ENCODE assay signal across 8 cellular contexts in genomic region chr17:74779948-74780400, GRCh38. TPM values are rescaled to one million over a fixed set of nuclear protein-coding genes. Genes with fewer than 3 reads are reported as not detected.
DNase-seq lines count a peak whose midpoint lies in the region; ATAC-seq, FAIRE-seq and TF ChIP-seq lines count a peak whose summit lies in the region.

No MANE protein-coding gene starts in this region.

- H3K4me2 ChIP-seq in HepG2 (ENCODE audit: low read depth, low read length), result no peak overlapping the region

- H3K27ac Mint-ChIP-seq in activated naive CD8-positive, alpha-beta T cell treated with anti-CD3 and anti-CD28 coated beads, Interleukin-2, amount 10 ng/mL, durations not matched to agents 7 days and 5 days, result peak overlapping the region; percentile 95
- H3K27ac Mint-ChIP-seq in type B pancreatic cell, result no peak overlapping the region

- no peaks in the 10 kb centered on the region for H4K20me1 ChIP-seq in HepG2 (ENCODE audit: insufficient read depth, low read length)

- BruUV-seq in HepG2 (replicated peaks; lab: Mats Ljungman, UMichigan), result no TSS peak

- H3K27me3 ChIP-seq in liver (ENCODE audit: control insufficient read depth in 4 of 4, insufficient read depth in 4 of 4, low read length in 3 of 4) (no peaks in the 10 kb centered on the region), HepG2 (ENCODE audit: control insufficient read depth in 1 of 2, insufficient read depth in 2 of 2, low read length in 2 of 2) (no peaks in the 10 kb centered on the region; a peak in 1 of 5 replicates), gastrocnemius medialis (no peaks in the 10 kb centered on the region), esophagus squamous epithelium (no peaks in the 10 kb centered on the region)

- POLR2A ChIA-PET in HepG2 (lab: Yijun Ruan, JAX), result interaction anchor here (29.3 kb wide), 1 partner anchor 25 kb away, joined by 1459 read pairs; the partner anchor contains the start of gene NHERF1
- POLR2A ChIA-PET in activated naive CD8-positive, alpha-beta T cell treated with anti-CD3 and anti-CD28 coated beads, Interleukin-2, amount 10 ng/mL, durations not matched to agents 7 days and 5 days (lab: Charles Lee), result interaction anchor here (1.0 to 2.9 kb wide), 10 partner anchors 11 to 42 kb away, joined by 3 to 15 read pairs (median 4); no protein-coding TSS in a partner anchor

- H3K9me3 Mint-ChIP-seq in activated naive CD8-positive, alpha-beta T cell treated with anti-CD3 and anti-CD28 coated beads, Interleukin-2, amount 10 ng/mL, durations not matched to agents 7 days and 5 days, result no peaks in the 10 kb centered on the region
- H3K9me3 Mint-ChIP-seq in type B pancreatic cell, result no peaks in the 10 kb centered on the region

- H3K4me3 ChIP-seq in liver (ENCODE audit: low read depth in 1 of 3, low read length in 3 of 3) (no peak overlapping the region), HepG2 (replicated peaks in 1 of 3; ENCODE audit: insufficient read depth in 1 of 3, low read depth in 2 of 3, low read length in 3 of 3) (no peak overlapping the region), gastrocnemius medialis (no peak overlapping the region), esophagus squamous epithelium (no peak overlapping the region)

- TF ChIP-seq EP300 in HepG2 (IDR thresholded peaks at IDR 0.05; ENCODE audit: low read depth in 2 of 2, low read length in 2 of 2) (no peak), HepG2 (CRISPR knock-in tag; IDR thresholded peaks at IDR 0.05; ENCODE audit: borderline replicate concordance) (no peak)

- 70% methylated on average over 11 of the region's 11 CpGs for WGBS in liver
- WGBS in HepG2 (ENCODE audit: low lambda C conversion rate), result 96% methylated on average over 11 of the region's 11 CpGs
- 51 to 73% methylated on average over 10 to 11 of the region's 11 CpGs for WGBS in esophagus squamous epithelium, 2 donors

- H2AFZ ChIP-seq in HepG2 (ENCODE audit: low read length), result no peak overlapping the region

- CTCF ChIA-PET in HepG2 (lab: Yijun Ruan, JAX; ENCODE audit: low intra/inter-chr PET ratio, low total read pairs), result interaction anchor here (0.9 to 5.7 kb wide), 6 partner anchors 10 to 122 kb away, joined by 3 to 103 read pairs (median 8); partner anchors contain the start of gene NHERF1

- TF ChIP-seq POLR2A in HepG2 (IDR thresholded peaks at IDR 0.05; ENCODE audit: insufficient read depth in 1 of 2, low read depth in 2 of 2, low read length in 2 of 2) (no peak), gastrocnemius medialis (IDR thresholded peaks at IDR 0.05) (peak in 1 of 2 donors; percentile 17), esophagus squamous epithelium (IDR thresholded peaks at IDR 0.05) (no peak)

- peaks cover 58% of the 10 kb centered on the region for H3K4me1 Mint-ChIP-seq in activated naive CD8-positive, alpha-beta T cell treated with anti-CD3 and anti-CD28 coated beads, Interleukin-2, amount 10 ng/mL, durations not matched to agents 7 days and 5 days
- H3K4me1 Mint-ChIP-seq in type B pancreatic cell (ENCODE audit: unreplicated experiment), result peaks cover 25% of the 10 kb centered on the region

- TF ChIP-seq CTCF in liver (IDR thresholded peaks at IDR 0.05; ENCODE audit: low read depth, low read length, missing input control) (no peak), HepG2 (CRISPR knock-in tag; IDR thresholded peaks at IDR 0.05) (no peak), gastrocnemius medialis (IDR thresholded peaks at IDR 0.05 in 4 of 5, conservative IDR thresholded peaks at IDR 0.05 in 1 of 5) (no peak), esophagus squamous epithelium (IDR thresholded peaks at IDR 0.05) (no peak), type B pancreatic cell (conservative IDR thresholded peaks at IDR 0.05) (no peak)

- DNase-seq in HepG2 (ENCODE audit: low spot score) (no peak), SIG-M5 treated with dmso at 0.1 percent for 504 hours (lab: John Stamatoyannopoulos, UW; ENCODE audit: unreplicated experiment) (peak; percentile 100), gastrocnemius medialis (peak; percentile 29 to 49), esophagus squamous epithelium (lab: John Stamatoyannopoulos, UW) (no peak), type B pancreatic cell (ENCODE audit: extremely low spot score, unreplicated experiment) (no peak), middle frontal gyrus (ENCODE audit: extremely low spot score, low spot score) (no peak)
- DNase-seq in activated naive CD8-positive, alpha-beta T cell treated with anti-CD3 and anti-CD28 coated beads, Interleukin-2, amount 10 ng/mL, durations not matched to agents 7 days and 5 days, result peak; percentile 53

- peaks cover 16% of the 10 kb centered on the region for H3K79me2 ChIP-seq in HepG2 (ENCODE audit: insufficient read depth, low read length)

- ATAC-seq in HepG2, result no peak
- ATAC-seq in activated naive CD8-positive, alpha-beta T cell treated with anti-CD3 and anti-CD28 coated beads, Interleukin-2, amount 10 ng/mL, durations not matched to agents 7 days and 5 days (ENCODE audit: low read depth), result peak; percentile 67
- no peak for ATAC-seq in gastrocnemius medialis

- no peaks in the 10 kb centered on the region for H3K36me3 ChIP-seq in liver (ENCODE audit: control insufficient read depth in 4 of 4, insufficient read depth in 3 of 4, low read depth in 1 of 4, low read length in 3 of 4)
- no peaks in the 10 kb centered on the region; a peak in 1 of 5 replicates for H3K36me3 ChIP-seq in HepG2 (replicated peaks in 1 of 2; ENCODE audit: control insufficient read depth in 1 of 2, insufficient read depth in 2 of 2, low read length in 2 of 2)
- H3K36me3 ChIP-seq in gastrocnemius medialis, result no peaks in the 10 kb centered on the region
- peaks cover 0 to 37% (median 4%) of the 10 kb centered on the region in 3 donors for H3K36me3 ChIP-seq in esophagus squamous epithelium

- in situ Hi-C loops in HepG2 (cut with HindIII; ENCODE audit: extremely low pct_ligation_motif_present, low pct_unique_long_range_greater_than_20kb), result loop anchor here (5.0 kb wide), 2 partner anchors 33 to 123 kb away; partner anchors contain the start of gene NHERF1
- in situ Hi-C loops in gastrocnemius medialis (cut with MboI; ENCODE audit: low sequenced_read_pairs in 4 of 4), result no loop called here

- H3K27ac ChIP-seq in liver (ENCODE audit: low read depth in 1 of 2, low read length in 2 of 2), result peak overlapping the region in 1 of 2 donors; percentile 25
- H3K27ac ChIP-seq in HepG2 (ENCODE audit: extremely low read length, insufficient read depth, low read length), result no peak overlapping the region
- no peak overlapping the region for H3K27ac ChIP-seq in gastrocnemius medialis
- H3K27ac ChIP-seq in esophagus squamous epithelium, result peak overlapping the region in 2 of 4 donors; percentile 31 to 73

- H3K4me1 ChIP-seq in liver (ENCODE audit: control insufficient read depth in 4 of 4, insufficient read depth in 4 of 4, low read length in 3 of 4), result peaks cover 2 to 28% (median 19%) of the 10 kb centered on the region in 4 donors
- H3K4me1 ChIP-seq in HepG2 (ENCODE audit: insufficient read depth, low read length), result peaks cover 20% of the 10 kb centered on the region
- peaks cover 15 to 20% of the 10 kb centered on the region in 2 donors for H3K4me1 ChIP-seq in gastrocnemius medialis
- peaks cover 15 to 49% (median 24%) of the 10 kb centered on the region in 3 donors for H3K4me1 ChIP-seq in esophagus squamous epithelium

- intact Hi-C loops in HepG2 (cut with micrococcal nuclease; ENCODE audit: unreplicated experiment) (no loop called here), gastrocnemius medialis (cut with DNase I; ENCODE audit: low total_unique reads) (loop anchor here (10.0 kb wide), 2 partner anchors 395 to 565 kb away; partner anchors contain the start of gene TTYH2), esophagus squamous epithelium (cut with DNase I) (no loop called here)

- no peaks in the 10 kb centered on the region for H3K9me3 ChIP-seq in liver (ENCODE audit: control insufficient read depth in 4 of 4, low read length in 3 of 4)
- H3K9me3 ChIP-seq in HepG2 (ENCODE audit: low read length), result no peaks in the 10 kb centered on the region
- no peaks in the 10 kb centered on the region for H3K9me3 ChIP-seq in gastrocnemius medialis
- no peaks in the 10 kb centered on the region for H3K9me3 ChIP-seq in esophagus squamous epithelium

- H3K9ac ChIP-seq in liver (ENCODE audit: low read depth in 1 of 2, low read length in 2 of 2) (no peak overlapping the region), HepG2 (ENCODE audit: insufficient read depth, low read depth, low read length) (no peak overlapping the region)

- no peak for TF ChIP-seq RAD21 in liver (IDR thresholded peaks at IDR 0.05)
- no peak for TF ChIP-seq RAD21 in HepG2 (CRISPR knock-in tag; IDR thresholded peaks at IDR 0.05)

- H3K4me3 Mint-ChIP-seq in activated naive CD8-positive, alpha-beta T cell treated with anti-CD3 and anti-CD28 coated beads, Interleukin-2, amount 10 ng/mL, durations not matched to agents 7 days and 5 days, result peak overlapping the region; percentile 65
- H3K4me3 Mint-ChIP-seq in type B pancreatic cell, result no peak overlapping the region

- H3K36me3 Mint-ChIP-seq in activated naive CD8-positive, alpha-beta T cell treated with anti-CD3 and anti-CD28 coated beads, Interleukin-2, amount 10 ng/mL, durations not matched to agents 7 days and 5 days, result peaks cover 3% of the 10 kb centered on the region
- peaks cover 9% of the 10 kb centered on the region for H3K36me3 Mint-ChIP-seq in type B pancreatic cell

- FAIRE-seq in HepG2 (lab: Jason Lieb, UNC), result no peak

- H3K27me3 Mint-ChIP-seq in activated naive CD8-positive, alpha-beta T cell treated with anti-CD3 and anti-CD28 coated beads, Interleukin-2, amount 10 ng/mL, durations not matched to agents 7 days and 5 days, result no peaks in the 10 kb centered on the region
- H3K27me3 Mint-ChIP-seq in type B pancreatic cell, result no peaks in the 10 kb centered on the region

RNA-seq across cellular contexts. Expression of gene NAT9, which starts 3.8 kb away (rescaled TPM):
- total RNA-seq in liver, result 10 to 100 TPM in 1 of 2 donors, 1 to 10 TPM in 1; 8.1 to 25.5 TPM
- 10 to 100 TPM; 15.7 to 18.4 TPM for polyA plus RNA-seq in liver
- 37.6 and 44.2 TPM in 2 replicates for total RNA-seq in HepG2 (2016; rRNA removed; fragmentation: Illumina TruSeq; extraction: Trizol)
- 16.5 and 18.6 TPM in 2 replicates for total RNA-seq in HepG2 (2016; cell fraction: cytosol; rRNA removed; fragmentation: Illumina TruSeq; extraction: Trizol; ENCODE audit: low read depth)
- 38.7 and 44.6 TPM in 2 replicates for total RNA-seq in HepG2 (2016; cell fraction: insoluble cytoplasmic fraction; rRNA removed; fragmentation: Illumina TruSeq; extraction: Trizol)
- 25.6 and 29.9 TPM in 2 replicates for total RNA-seq in HepG2 (2016; cell fraction: membrane; rRNA removed; fragmentation: Illumina TruSeq; extraction: Trizol)
- total RNA-seq in HepG2 (2016; cell fraction: nucleus; rRNA removed; fragmentation: Illumina TruSeq; extraction: Trizol), result 44.5 and 46.0 TPM in 2 replicates
- polyA plus RNA-seq in HepG2 (2011; rRNA removed), result 39.7 and 49.8 TPM in 2 replicates
- polyA plus RNA-seq in HepG2 (2011; cell fraction: cytosol; rRNA removed), result 37.1 and 45.5 TPM in 2 replicates
- 152 and 183 TPM in 2 replicates for polyA plus RNA-seq in HepG2 (2011; cell fraction: nucleus; rRNA removed)
- 37.3 and 50.6 TPM in 2 replicates for polyA plus RNA-seq in HepG2 (2012)
- 8.7 and 8.9 TPM in 2 replicates for polyA plus RNA-seq in HepG2 (2016; cell fraction: cytosol; fragmentation: Illumina TruSeq; extraction: Trizol; ENCODE audit: low read depth)
- polyA plus RNA-seq in HepG2 (2016; cell fraction: insoluble cytoplasmic fraction; fragmentation: Illumina TruSeq; extraction: Trizol; ENCODE audit: low read depth), result 35.3 and 35.8 TPM in 2 replicates
- 17.6 and 19.9 TPM in 2 replicates for polyA plus RNA-seq in HepG2 (2016; cell fraction: membrane; fragmentation: Illumina TruSeq; extraction: Trizol; ENCODE audit: low read depth)
- polyA plus RNA-seq in HepG2 (2016; cell fraction: nucleus; fragmentation: Illumina TruSeq; extraction: Trizol; ENCODE audit: insufficient read depth, low read depth), result 74.0 and 80.9 TPM in 2 replicates
- 32.3 and 53.7 TPM in 2 replicates for polyA minus RNA-seq in HepG2 (2011; rRNA and poly(A)+ RNA removed; ENCODE audit: low replicate concordance)
- 12.7 and 14.7 TPM in 2 replicates for polyA minus RNA-seq in HepG2 (2011; cell fraction: cytosol; rRNA and poly(A)+ RNA removed)
- polyA minus RNA-seq in HepG2 (2011; cell fraction: nucleus; rRNA and poly(A)+ RNA removed), result 56.3 and 64.3 TPM in 2 replicates
- total RNA-seq in activated naive CD8-positive, alpha-beta T cell treated with anti-CD3 and anti-CD28 coated beads, Interleukin-2, amount 10 ng/mL, durations not matched to agents 7 days and 5 days, result 10 to 100 TPM; 37.6 to 42.1 TPM
- 10 to 100 TPM in 3 of 4 donors, 1 to 10 TPM in 1; 7.7 to 27.4 (median 14.5) TPM for total RNA-seq in gastrocnemius medialis
- total RNA-seq in esophagus squamous epithelium, result 10 to 100 TPM; 17.3 to 29.8 (median 24.5) TPM
- total RNA-seq in type B pancreatic cell (ENCODE audit: low replicate concordance), result 54.7 and 67.2 TPM in 2 replicates

RNA-seq across cellular contexts. Expression of gene NHERF1, which starts 31.5 kb away (rescaled TPM):
- total RNA-seq in liver, result 10 to 100 TPM; 38.1 to 84.1 TPM
- 100 to 1,000 TPM; 105 to 160 TPM for polyA plus RNA-seq in liver
- 138 and 169 TPM in 2 replicates for total RNA-seq in HepG2 (2016; rRNA removed; fragmentation: Illumina TruSeq; extraction: Trizol)
- 27.0 and 28.2 TPM in 2 replicates for total RNA-seq in HepG2 (2016; cell fraction: cytosol; rRNA removed; fragmentation: Illumina TruSeq; extraction: Trizol; ENCODE audit: low read depth)
- 118 and 171 TPM in 2 replicates for total RNA-seq in HepG2 (2016; cell fraction: insoluble cytoplasmic fraction; rRNA removed; fragmentation: Illumina TruSeq; extraction: Trizol)
- 64.4 and 79.9 TPM in 2 replicates for total RNA-seq in HepG2 (2016; cell fraction: membrane; rRNA removed; fragmentation: Illumina TruSeq; extraction: Trizol)
- total RNA-seq in HepG2 (2016; cell fraction: nucleus; rRNA removed; fragmentation: Illumina TruSeq; extraction: Trizol), result 75.3 and 85.2 TPM in 2 replicates
- polyA plus RNA-seq in HepG2 (2011; rRNA removed), result 266 and 269 TPM in 2 replicates
- 232 and 243 TPM in 2 replicates for polyA plus RNA-seq in HepG2 (2011; cell fraction: cytosol; rRNA removed)
- 152 and 164 TPM in 2 replicates for polyA plus RNA-seq in HepG2 (2011; cell fraction: nucleus; rRNA removed)
- polyA plus RNA-seq in HepG2 (2012), result 209 and 226 TPM in 2 replicates
- polyA plus RNA-seq in HepG2 (2016; cell fraction: cytosol; fragmentation: Illumina TruSeq; extraction: Trizol; ENCODE audit: low read depth), result 52.4 and 55.7 TPM in 2 replicates
- polyA plus RNA-seq in HepG2 (2016; cell fraction: insoluble cytoplasmic fraction; fragmentation: Illumina TruSeq; extraction: Trizol; ENCODE audit: low read depth), result 275 and 359 TPM in 2 replicates
- 109 and 126 TPM in 2 replicates for polyA plus RNA-seq in HepG2 (2016; cell fraction: membrane; fragmentation: Illumina TruSeq; extraction: Trizol; ENCODE audit: low read depth)
- 248 and 253 TPM in 2 replicates for polyA plus RNA-seq in HepG2 (2016; cell fraction: nucleus; fragmentation: Illumina TruSeq; extraction: Trizol; ENCODE audit: insufficient read depth, low read depth)
- polyA minus RNA-seq in HepG2 (2011; rRNA and poly(A)+ RNA removed; ENCODE audit: low replicate concordance), result 92.0 and 295 TPM in 2 replicates
- 130 and 139 TPM in 2 replicates for polyA minus RNA-seq in HepG2 (2011; cell fraction: cytosol; rRNA and poly(A)+ RNA removed)
- polyA minus RNA-seq in HepG2 (2011; cell fraction: nucleus; rRNA and poly(A)+ RNA removed), result 62.8 and 68.1 TPM in 2 replicates
- total RNA-seq in activated naive CD8-positive, alpha-beta T cell treated with anti-CD3 and anti-CD28 coated beads, Interleukin-2, amount 10 ng/mL, durations not matched to agents 7 days and 5 days, result 100 to 1,000 TPM; 241 to 244 TPM
- total RNA-seq in gastrocnemius medialis, result 1 to 10 TPM; 3.8 to 5.6 (median 5.5) TPM
- total RNA-seq in esophagus squamous epithelium, result 100 to 1,000 TPM; 214 to 483 (median 313) TPM
- total RNA-seq in type B pancreatic cell (ENCODE audit: low replicate concordance), result 86.9 and 157 TPM in 2 replicates

RNA-seq across cellular contexts. Expression of gene RAB37, which starts 42.9 kb away (rescaled TPM):
- total RNA-seq in liver, result 1 to 10 TPM; 5.1 to 5.3 TPM
- polyA plus RNA-seq in liver, result 1 to 10 TPM; 5.9 to 8.8 TPM
- total RNA-seq in HepG2 (2016; rRNA removed; fragmentation: Illumina TruSeq; extraction: Trizol), result 0.91 and 1.1 TPM in 2 replicates
- 0.30 TPM in 1 of 2 replicates, not detected in the other for total RNA-seq in HepG2 (2016; cell fraction: cytosol; rRNA removed; fragmentation: Illumina TruSeq; extraction: Trizol; ENCODE audit: low read depth)
- total RNA-seq in HepG2 (2016; cell fraction: insoluble cytoplasmic fraction; rRNA removed; fragmentation: Illumina TruSeq; extraction: Trizol), result 0.73 and 1.0 TPM in 2 replicates
- 0.83 and 0.93 TPM in 2 replicates for total RNA-seq in HepG2 (2016; cell fraction: membrane; rRNA removed; fragmentation: Illumina TruSeq; extraction: Trizol)
- 0.96 and 1.3 TPM in 2 replicates for total RNA-seq in HepG2 (2016; cell fraction: nucleus; rRNA removed; fragmentation: Illumina TruSeq; extraction: Trizol)
- polyA plus RNA-seq in HepG2 (2011; rRNA removed), result 3.7 and 4.7 TPM in 2 replicates
- polyA plus RNA-seq in HepG2 (2011; cell fraction: cytosol; rRNA removed), result 2.1 and 2.8 TPM in 2 replicates
- polyA plus RNA-seq in HepG2 (2011; cell fraction: nucleus; rRNA removed), result 7.0 and 8.4 TPM in 2 replicates
- polyA plus RNA-seq in HepG2 (2012), result 1.8 and 2.4 TPM in 2 replicates
- polyA plus RNA-seq in HepG2 (2016; cell fraction: cytosol; fragmentation: Illumina TruSeq; extraction: Trizol; ENCODE audit: low read depth), result 0.18 and 0.22 TPM in 2 replicates
- 0.83 and 0.93 TPM in 2 replicates for polyA plus RNA-seq in HepG2 (2016; cell fraction: insoluble cytoplasmic fraction; fragmentation: Illumina TruSeq; extraction: Trizol; ENCODE audit: low read depth)
- 0.48 and 0.49 TPM in 2 replicates for polyA plus RNA-seq in HepG2 (2016; cell fraction: membrane; fragmentation: Illumina TruSeq; extraction: Trizol; ENCODE audit: low read depth)
- 2.4 and 2.8 TPM in 2 replicates for polyA plus RNA-seq in HepG2 (2016; cell fraction: nucleus; fragmentation: Illumina TruSeq; extraction: Trizol; ENCODE audit: insufficient read depth, low read depth)
- 2.2 TPM in 1 of 2 replicates, not detected in the other for polyA minus RNA-seq in HepG2 (2011; rRNA and poly(A)+ RNA removed; ENCODE audit: low replicate concordance)
- polyA minus RNA-seq in HepG2 (2011; cell fraction: cytosol; rRNA and poly(A)+ RNA removed), result 0.70 and 2.0 TPM in 2 replicates
- polyA minus RNA-seq in HepG2 (2011; cell fraction: nucleus; rRNA and poly(A)+ RNA removed), result 1.4 and 1.7 TPM in 2 replicates
- total RNA-seq in activated naive CD8-positive, alpha-beta T cell treated with anti-CD3 and anti-CD28 coated beads, Interleukin-2, amount 10 ng/mL, durations not matched to agents 7 days and 5 days, result 10 to 100 TPM; 24.7 to 27.5 TPM
- 1 to 10 TPM in 1 of 4 donors, under 1 TPM in 3; 0.24 to 3.7 (median 0.43) TPM for total RNA-seq in gastrocnemius medialis
- 1 to 10 TPM in 2 of 4 donors, under 1 TPM in 1, not detected in 1; 0.44 to 3.2 (median 1.6) TPM for total RNA-seq in esophagus squamous epithelium
- total RNA-seq in type B pancreatic cell (ENCODE audit: low replicate concordance), result 3.4 and 4.2 TPM in 2 replicates

Comparison
In these comparisons a context has a peak if more than half of its experiments do, and no peak if none do; other contexts are left out.
1. DNase-seq: peak in SIG-M5 treated with dmso at 0.1 percent for 504 hours (single experiment), activated naive CD8-positive, alpha-beta T cell treated with anti-CD3 and anti-CD28 coated beads, Interleukin-2, amount 10 ng/mL, durations not matched to agents 7 days and 5 days (single experiment) and gastrocnemius medialis (2 of 2); none in HepG2 (single experiment), esophagus squamous epithelium (single experiment), type B pancreatic cell (single experiment) and middle frontal gyrus (single experiment).
2. RNA of gene NHERF1, which starts 31.5 kb away (total RNA-seq): 214 to 483 TPM in esophagus squamous epithelium, 241 to 244 TPM in activated naive CD8-positive, alpha-beta T cell treated with anti-CD3 and anti-CD28 coated beads, Interleukin-2, amount 10 ng/mL, durations not matched to agents 7 days and 5 days, 27.0 to 171 TPM in HepG2, 86.9 to 157 TPM in type B pancreatic cell and 38.1 to 84.1 TPM in liver; 3.8 to 5.6 TPM in gastrocnemius medialis; every median in the first group is over 4 times any median in the second.